ENCODE assay signal across 8 cellular contexts in the genomic region with DNA sequence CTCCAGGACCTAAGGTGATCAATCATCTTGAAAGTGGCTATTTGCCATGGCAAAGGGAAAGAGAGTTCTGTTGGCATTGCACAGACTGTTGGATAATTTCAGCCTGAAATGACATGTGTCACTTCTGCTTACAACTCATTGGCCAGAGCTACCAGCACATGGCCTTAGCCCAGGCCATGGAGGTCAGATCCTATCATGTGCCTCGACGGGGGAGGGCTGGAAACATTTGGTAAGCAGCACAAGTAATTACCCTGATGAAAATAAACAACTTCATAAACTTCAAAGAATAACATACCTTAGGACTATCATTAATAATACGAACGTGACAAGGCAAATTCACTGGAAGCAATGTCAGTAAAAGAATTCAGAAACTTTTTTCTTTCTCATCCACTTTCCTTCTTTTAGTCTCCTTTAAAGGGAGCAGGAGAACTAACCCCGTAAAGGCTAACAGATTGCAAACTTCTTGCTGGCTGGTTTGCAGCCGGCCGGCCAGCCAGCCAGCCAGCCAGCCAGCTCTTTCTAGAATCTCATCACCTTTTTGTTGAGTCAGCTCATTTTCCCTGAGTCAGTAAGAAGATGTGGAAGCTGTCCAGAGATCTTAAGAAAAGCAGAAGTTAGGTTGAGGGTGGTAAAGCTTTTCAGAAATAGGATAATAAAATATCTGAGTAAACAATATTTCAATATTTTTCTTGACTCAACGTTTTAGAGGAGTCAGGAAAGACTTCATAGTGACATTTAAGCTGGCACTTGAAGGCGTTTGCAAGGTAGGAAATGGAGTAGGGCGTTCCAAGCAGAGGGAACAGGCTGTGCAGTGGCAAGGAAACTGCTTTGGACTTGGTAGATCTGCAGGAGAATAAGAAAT.
DNase-seq lines count a peak whose midpoint lies in the region; ATAC-seq and TF ChIP-seq lines count a peak whose summit lies in the region.

No MANE protein-coding gene starts in this region.

- no peak overlapping the region for H3K9ac ChIP-seq in SK-N-MC (ENCODE audit: insufficient read length)

- TF ChIP-seq CTCF in neutrophil (IDR thresholded peaks at IDR 0.05), result no peak
- TF ChIP-seq CTCF in GM13977 (IDR thresholded peaks at IDR 0.05; ENCODE audit: extremely low read depth, insufficient read depth, missing control alignments), result no peak

- H3K36me3 ChIP-seq in SK-N-MC (ENCODE audit: insufficient read depth, low read length) (no peaks in the 10 kb centered on the region), neutrophil (no peaks in the 10 kb centered on the region)

- H3K9me3 ChIP-seq in SK-N-MC (ENCODE audit: low read depth, low read length) (no peaks in the 10 kb centered on the region), neutrophil (no peaks in the 10 kb centered on the region)

- in situ Hi-C loops in GM13977 (cut with MboI; ENCODE audit: low pct_unique_long_range_greater_than_20kb, low sequenced_read_pairs, unreplicated experiment), result loop anchor here (10.0 kb wide), 1 partner anchor 163 kb away; no protein-coding TSS in a partner anchor

- H3K27me3 ChIP-seq in neutrophil, result no peaks in the 10 kb centered on the region

- peak; percentile 76 to 80 for DNase-seq in AML-193 (lab: John Stamatoyannopoulos, UW)
- DNase-seq in SK-N-MC (ENCODE audit: low read depth, low spot score), result no peak
- DNase-seq in fibroblast of peridontal ligament (ENCODE audit: extremely low read depth), result peak; percentile 83
- no peak for DNase-seq in NCI-H345 treated with DMSO at 0.1 percent for 48 hours (lab: John Stamatoyannopoulos, UW; ENCODE audit: unreplicated experiment)
- DNase-seq in activated CD4-positive, alpha-beta T cell treated with anti-CD3 and anti-CD28 coated beads for 48 hours, result no peak
- no peak for DNase-seq in GM13977 (ENCODE audit: low spot score)

- H3K27ac ChIP-seq in SK-N-MC (peak overlapping the region; percentile 65; the same call in 1 of the 2 replicates), neutrophil (peak overlapping the region; percentile 9)

- peaks cover 0 to 2% of the 10 kb centered on the region in 2 experiments for H3K4me1 ChIP-seq in neutrophil (ENCODE audit: control insufficient read depth in 1 of 2, insufficient read depth in 1 of 2, low read depth in 1 of 2, low read length in 1 of 2)

- ATAC-seq in HG03039 (IDR thresholded peaks at IDR 0.05; ENCODE audit: unreplicated experiment), result no peak

- peak overlapping the region; percentile 59 for H3K4me3 ChIP-seq in SK-N-MC
- no peak overlapping the region for H3K4me3 ChIP-seq in neutrophil (ENCODE audit: low read depth in 1 of 2, low read length in 1 of 2)

Comparison
In these comparisons a context has a peak if more than half of its experiments do, and no peak if none do; other contexts are left out.
1. DNase-seq: peak in AML-193 (2 of 2) and fibroblast of peridontal ligament (single experiment); none in SK-N-MC (single experiment), NCI-H345 treated with DMSO at 0.1 percent for 48 hours (single experiment), activated CD4-positive, alpha-beta T cell treated with anti-CD3 and anti-CD28 coated beads for 48 hours (single experiment) and GM13977 (single experiment).